ENCODE assay signal across 1 cellular context in the genomic region with DNA sequence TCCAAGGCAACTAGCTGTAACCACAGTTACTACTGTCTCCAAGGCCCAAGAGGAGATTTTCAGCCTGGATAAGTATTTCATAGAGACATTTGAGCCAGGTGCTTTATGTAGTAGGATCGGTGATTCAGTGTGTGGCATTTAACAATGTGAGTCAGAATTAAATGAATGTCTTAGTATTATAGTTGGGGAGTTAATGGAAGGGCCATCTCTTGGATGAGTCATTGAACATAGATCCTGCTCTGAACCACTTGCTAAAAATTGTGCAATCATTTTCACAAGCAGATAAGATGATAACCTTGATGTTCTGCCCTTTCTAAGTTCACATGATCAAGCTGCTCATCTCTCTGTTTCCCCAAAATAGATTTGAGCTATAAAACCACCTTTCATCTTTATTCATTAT.
A peak's percentile ranks its signal among the peaks of the same experiment; 100 is the strongest.
TF ChIP-seq lines count a peak whose summit lies in the region.

No MANE protein-coding gene starts in this region.

TF ChIP-seq in K562, 482 proteins besides CTCF, POLR2A, EP300 and RAD21 (continued from another document):
- TF ChIP-seq, protein P1, sequence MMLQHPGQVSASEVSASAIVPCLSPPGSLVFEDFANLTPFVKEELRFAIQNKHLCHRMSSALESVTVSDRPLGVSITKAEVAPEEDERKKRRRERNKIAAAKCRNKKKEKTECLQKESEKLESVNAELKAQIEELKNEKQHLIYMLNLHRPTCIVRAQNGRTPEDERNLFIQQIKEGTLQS (IDR thresholded peaks at IDR 0.05) = peak; percentile 48; the same call in 1 of the 2 replicates
- TF ChIP-seq, protein P1 (CRISPR knock-in tag; conservative IDR thresholded peaks at IDR 0.05) = no peak
- TF ChIP-seq, protein P2, sequence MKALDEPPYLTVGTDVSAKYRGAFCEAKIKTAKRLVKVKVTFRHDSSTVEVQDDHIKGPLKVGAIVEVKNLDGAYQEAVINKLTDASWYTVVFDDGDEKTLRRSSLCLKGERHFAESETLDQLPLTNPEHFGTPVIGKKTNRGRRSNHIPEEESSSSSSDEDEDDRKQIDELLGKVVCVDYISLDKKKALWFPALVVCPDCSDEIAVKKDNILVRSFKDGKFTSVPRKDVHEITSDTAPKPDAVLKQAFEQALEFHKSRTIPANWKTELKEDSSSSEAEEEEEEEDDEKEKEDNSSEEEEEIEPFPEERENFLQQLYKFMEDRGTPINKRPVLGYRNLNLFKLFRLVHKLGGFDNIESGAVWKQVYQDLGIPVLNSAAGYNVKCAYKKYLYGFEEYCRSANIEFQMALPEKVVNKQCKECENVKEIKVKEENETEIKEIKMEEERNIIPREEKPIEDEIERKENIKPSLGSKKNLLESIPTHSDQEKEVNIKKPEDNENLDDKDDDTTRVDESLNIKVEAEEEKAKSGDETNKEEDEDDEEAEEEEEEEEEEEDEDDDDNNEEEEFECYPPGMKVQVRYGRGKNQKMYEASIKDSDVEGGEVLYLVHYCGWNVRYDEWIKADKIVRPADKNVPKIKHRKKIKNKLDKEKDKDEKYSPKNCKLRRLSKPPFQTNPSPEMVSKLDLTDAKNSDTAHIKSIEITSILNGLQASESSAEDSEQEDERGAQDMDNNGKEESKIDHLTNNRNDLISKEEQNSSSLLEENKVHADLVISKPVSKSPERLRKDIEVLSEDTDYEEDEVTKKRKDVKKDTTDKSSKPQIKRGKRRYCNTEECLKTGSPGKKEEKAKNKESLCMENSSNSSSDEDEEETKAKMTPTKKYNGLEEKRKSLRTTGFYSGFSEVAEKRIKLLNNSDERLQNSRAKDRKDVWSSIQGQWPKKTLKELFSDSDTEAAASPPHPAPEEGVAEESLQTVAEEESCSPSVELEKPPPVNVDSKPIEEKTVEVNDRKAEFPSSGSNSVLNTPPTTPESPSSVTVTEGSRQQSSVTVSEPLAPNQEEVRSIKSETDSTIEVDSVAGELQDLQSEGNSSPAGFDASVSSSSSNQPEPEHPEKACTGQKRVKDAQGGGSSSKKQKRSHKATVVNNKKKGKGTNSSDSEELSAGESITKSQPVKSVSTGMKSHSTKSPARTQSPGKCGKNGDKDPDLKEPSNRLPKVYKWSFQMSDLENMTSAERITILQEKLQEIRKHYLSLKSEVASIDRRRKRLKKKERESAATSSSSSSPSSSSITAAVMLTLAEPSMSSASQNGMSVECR (CRISPR knock-in tag; IDR thresholded peaks at IDR 0.05) = no peak
- TF ChIP-seq ARID1B (IDR thresholded peaks at IDR 0.05) (0 out of 2 replicates have a peak, but pooled peaks have one; percentile 10), FOSL1 (tag; conservative IDR thresholded peaks at IDR 0.05) (peak; percentile 85), ZNF583 (CRISPR knock-in tag; IDR thresholded peaks at IDR 0.05) (no peak), ZNF551 (CRISPR knock-in tag; IDR thresholded peaks at IDR 0.05) (no peak), CREM (IDR thresholded peaks at IDR 0.05; ENCODE audit: low read depth) (no peak), KDM2B (CRISPR knock-in tag; IDR thresholded peaks at IDR 0.05) (no peak), CBX5 (IDR thresholded peaks at IDR 0.05; ENCODE audit: borderline replicate concordance, low read depth) (no peak), ZSCAN32 (CRISPR knock-in tag; IDR thresholded peaks at IDR 0.05) (no peak), RFX5 (IDR thresholded peaks at IDR 0.05; ENCODE audit: low read depth, low read length) (no peak), KLF13 (tag; IDR thresholded peaks at IDR 0.05; ENCODE audit: borderline replicate concordance, low read depth) (no peak), JUND (IDR thresholded peaks at IDR 0.05; ENCODE audit: borderline replicate concordance, low read depth, low read length) (no peak; the same call in 1 of the 2 replicates), JUND (tag; IDR thresholded peaks at IDR 0.05; ENCODE audit: borderline replicate concordance, low read depth, low read length) (peak; percentile 38; the same call in 1 of the 3 replicates), EWSR1 (IDR thresholded peaks at IDR 0.05; ENCODE audit: borderline replicate concordance, low read depth, partially characterized antibody) (no peak), NR3C1 (CRISPR knock-in tag; IDR thresholded peaks at IDR 0.05) (no peak), BRD9 (IDR thresholded peaks at IDR 0.05; ENCODE audit: low read depth, partially characterized antibody) (no peak), TARDBP (IDR thresholded peaks at IDR 0.05) (no peak), HNRNPH1 (optimal IDR thresholded peaks at IDR 0.05; ENCODE audit: low read depth, low read length) (no peak), ZNF695 (CRISPR knock-in tag; IDR thresholded peaks at IDR 0.05) (no peak), ZNF311 (CRISPR knock-in tag; IDR thresholded peaks at IDR 0.05) (no peak), DIDO1 (tag; IDR thresholded peaks at IDR 0.05; ENCODE audit: low read depth) (no peak), FOS (IDR thresholded peaks at IDR 0.05; ENCODE audit: extremely low read depth, insufficient read length) (no peak), CHD1 (IDR thresholded peaks at IDR 0.05; ENCODE audit: low read length) (no peak), FOXJ2 (tag; IDR thresholded peaks at IDR 0.05) (no peak), SAP30 (IDR thresholded peaks at IDR 0.05; ENCODE audit: borderline replicate concordance, insufficient read depth, low read depth, low read length, poor library complexity, severe bottlenecking) (no peak), PTRF (tag; IDR thresholded peaks at IDR 0.05) (no peak), ESRRA (IDR thresholded peaks at IDR 0.05; ENCODE audit: borderline replicate concordance, low read depth) (peak; percentile 38; the same call in 1 of the 2 replicates), NFIC (IDR thresholded peaks at IDR 0.05) (no peak), ELF1 (tag; IDR thresholded peaks at IDR 0.05) (no peak), TRIM24 (IDR thresholded peaks at IDR 0.05) (0 out of 4 replicates have a peak, but pooled peaks have one; percentile 12 to 32), ZNF830 (CRISPR knock-in tag; IDR thresholded peaks at IDR 0.05) (no peak), CEBPB (tag; IDR thresholded peaks at IDR 0.05) (peak; percentile 92)
- TF ChIP-seq, protein P3, sequence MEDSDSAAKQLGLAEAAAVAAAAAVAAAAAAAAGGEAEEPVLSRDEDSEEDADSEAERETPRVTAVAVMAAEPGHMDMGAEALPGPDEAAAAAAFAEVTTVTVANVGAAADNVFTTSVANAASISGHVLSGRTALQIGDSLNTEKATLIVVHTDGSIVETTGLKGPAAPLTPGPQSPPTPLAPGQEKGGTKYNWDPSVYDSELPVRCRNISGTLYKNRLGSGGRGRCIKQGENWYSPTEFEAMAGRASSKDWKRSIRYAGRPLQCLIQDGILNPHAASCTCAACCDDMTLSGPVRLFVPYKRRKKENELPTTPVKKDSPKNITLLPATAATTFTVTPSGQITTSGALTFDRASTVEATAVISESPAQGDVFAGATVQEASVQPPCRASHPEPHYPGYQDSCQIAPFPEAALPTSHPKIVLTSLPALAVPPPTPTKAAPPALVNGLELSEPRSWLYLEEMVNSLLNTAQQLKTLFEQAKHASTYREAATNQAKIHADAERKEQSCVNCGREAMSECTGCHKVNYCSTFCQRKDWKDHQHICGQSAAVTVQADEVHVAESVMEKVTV (CRISPR knock-in tag; IDR thresholded peaks at IDR 0.05) = no peak
- TF ChIP-seq, protein P4, sequence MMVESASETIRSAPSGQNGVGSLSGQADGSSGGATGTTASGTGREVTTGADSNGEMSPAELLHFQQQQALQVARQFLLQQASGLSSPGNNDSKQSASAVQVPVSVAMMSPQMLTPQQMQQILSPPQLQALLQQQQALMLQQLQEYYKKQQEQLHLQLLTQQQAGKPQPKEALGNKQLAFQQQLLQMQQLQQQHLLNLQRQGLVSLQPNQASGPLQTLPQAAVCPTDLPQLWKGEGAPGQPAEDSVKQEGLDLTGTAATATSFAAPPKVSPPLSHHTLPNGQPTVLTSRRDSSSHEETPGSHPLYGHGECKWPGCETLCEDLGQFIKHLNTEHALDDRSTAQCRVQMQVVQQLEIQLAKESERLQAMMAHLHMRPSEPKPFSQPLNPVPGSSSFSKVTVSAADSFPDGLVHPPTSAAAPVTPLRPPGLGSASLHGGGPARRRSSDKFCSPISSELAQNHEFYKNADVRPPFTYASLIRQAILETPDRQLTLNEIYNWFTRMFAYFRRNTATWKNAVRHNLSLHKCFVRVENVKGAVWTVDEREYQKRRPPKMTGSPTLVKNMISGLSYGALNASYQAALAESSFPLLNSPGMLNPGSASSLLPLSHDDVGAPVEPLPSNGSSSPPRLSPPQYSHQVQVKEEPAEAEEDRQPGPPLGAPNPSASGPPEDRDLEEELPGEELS (CRISPR knock-in tag; IDR thresholded peaks at IDR 0.05; ENCODE audit: borderline replicate concordance) = no peak
- TF ChIP-seq, protein P5, sequence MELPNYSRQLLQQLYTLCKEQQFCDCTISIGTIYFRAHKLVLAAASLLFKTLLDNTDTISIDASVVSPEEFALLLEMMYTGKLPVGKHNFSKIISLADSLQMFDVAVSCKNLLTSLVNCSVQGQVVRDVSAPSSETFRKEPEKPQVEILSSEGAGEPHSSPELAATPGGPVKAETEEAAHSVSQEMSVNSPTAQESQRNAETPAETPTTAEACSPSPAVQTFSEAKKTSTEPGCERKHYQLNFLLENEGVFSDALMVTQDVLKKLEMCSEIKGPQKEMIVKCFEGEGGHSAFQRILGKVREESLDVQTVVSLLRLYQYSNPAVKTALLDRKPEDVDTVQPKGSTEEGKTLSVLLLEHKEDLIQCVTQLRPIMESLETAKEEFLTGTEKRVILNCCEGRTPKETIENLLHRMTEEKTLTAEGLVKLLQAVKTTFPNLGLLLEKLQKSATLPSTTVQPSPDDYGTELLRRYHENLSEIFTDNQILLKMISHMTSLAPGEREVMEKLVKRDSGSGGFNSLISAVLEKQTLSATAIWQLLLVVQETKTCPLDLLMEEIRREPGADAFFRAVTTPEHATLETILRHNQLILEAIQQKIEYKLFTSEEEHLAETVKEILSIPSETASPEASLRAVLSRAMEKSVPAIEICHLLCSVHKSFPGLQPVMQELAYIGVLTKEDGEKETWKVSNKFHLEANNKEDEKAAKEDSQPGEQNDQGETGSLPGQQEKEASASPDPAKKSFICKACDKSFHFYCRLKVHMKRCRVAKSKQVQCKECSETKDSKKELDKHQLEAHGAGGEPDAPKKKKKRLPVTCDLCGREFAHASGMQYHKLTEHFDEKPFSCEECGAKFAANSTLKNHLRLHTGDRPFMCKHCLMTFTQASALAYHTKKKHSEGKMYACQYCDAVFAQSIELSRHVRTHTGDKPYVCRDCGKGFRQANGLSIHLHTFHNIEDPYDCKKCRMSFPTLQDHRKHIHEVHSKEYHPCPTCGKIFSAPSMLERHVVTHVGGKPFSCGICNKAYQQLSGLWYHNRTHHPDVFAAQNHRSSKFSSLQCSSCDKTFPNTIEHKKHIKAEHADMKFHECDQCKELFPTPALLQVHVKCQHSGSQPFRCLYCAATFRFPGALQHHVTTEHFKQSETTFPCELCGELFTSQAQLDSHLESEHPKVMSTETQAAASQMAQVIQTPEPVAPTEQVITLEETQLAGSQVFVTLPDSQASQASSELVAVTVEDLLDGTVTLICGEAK (IDR thresholded peaks at IDR 0.05) = no peak
- TF ChIP-seq, protein P5 (CRISPR knock-in tag; IDR thresholded peaks at IDR 0.05) = no peak
- TF ChIP-seq, protein P6, sequence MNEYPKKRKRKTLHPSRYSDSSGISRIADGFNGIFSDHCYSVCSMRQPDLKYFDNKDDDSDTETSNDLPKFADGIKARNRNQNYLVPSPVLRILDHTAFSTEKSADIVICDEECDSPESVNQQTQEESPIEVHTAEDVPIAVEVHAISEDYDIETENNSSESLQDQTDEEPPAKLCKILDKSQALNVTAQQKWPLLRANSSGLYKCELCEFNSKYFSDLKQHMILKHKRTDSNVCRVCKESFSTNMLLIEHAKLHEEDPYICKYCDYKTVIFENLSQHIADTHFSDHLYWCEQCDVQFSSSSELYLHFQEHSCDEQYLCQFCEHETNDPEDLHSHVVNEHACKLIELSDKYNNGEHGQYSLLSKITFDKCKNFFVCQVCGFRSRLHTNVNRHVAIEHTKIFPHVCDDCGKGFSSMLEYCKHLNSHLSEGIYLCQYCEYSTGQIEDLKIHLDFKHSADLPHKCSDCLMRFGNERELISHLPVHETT (CRISPR knock-in tag; conservative IDR thresholded peaks at IDR 0.05 in 1 of 2, IDR thresholded peaks at IDR 0.05 in 1 of 2) = no peak
